ENCODE assay signal across 28 cellular contexts in the genomic region with DNA sequence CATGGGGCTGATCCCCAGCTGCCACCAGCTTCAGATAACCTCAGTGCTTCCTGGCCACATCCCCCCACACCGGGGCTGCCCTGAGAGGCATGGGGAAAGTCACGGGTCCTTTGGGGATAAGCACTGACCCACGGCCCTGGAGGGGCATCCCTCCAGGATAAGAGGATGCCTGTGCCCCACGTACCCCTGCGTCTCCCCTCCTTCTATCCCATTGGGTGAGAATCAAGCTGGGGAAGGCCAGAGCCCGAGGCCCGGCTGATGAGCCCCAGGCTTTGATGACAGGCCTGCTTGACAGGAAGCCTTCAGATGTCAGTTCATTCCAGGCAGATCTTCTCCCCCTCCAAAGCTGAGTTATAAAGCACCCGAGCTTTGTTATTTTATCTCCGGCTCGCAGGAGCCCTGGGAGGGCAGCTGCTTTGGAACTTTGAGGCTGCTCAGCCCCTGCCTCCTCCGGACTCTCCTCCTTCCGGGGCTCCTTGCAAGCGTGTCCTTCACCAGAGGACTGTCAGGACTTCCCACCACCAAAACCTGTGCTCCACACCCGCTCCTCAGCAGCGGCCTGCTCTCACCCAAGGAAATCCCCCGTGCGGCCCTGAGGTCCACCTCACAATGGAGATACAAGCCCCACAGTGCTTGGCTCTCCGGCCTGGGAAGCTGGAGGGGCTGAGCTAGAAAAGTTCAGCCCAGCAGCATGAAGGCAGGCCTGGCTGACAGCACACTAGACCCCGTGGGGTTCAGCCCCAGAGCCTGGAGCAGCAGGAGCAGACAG. TPM values are rescaled to one million over a fixed set of nuclear protein-coding genes. Genes with fewer than 3 reads are reported as not detected.
A peak's percentile ranks its signal among the peaks of the same experiment; 100 is the strongest.
DNase-seq lines count a peak whose midpoint lies in the region; ATAC-seq and TF ChIP-seq lines count a peak whose summit lies in the region.
"Had no signal": no experiment of that assay in that cellular context is flagged by ENCODE, and none has a peak within 500 bp of the region (broad histone marks: within the 10 kb centered on the region; RNA-seq: fewer than 3 reads in every experiment).

No MANE protein-coding gene starts in this region.

- no peaks in the 10 kb centered on the region for H3K27me3 ChIP-seq in WERI-Rb-1 (ENCODE audit: insufficient read depth, low read depth, severe bottlenecking)
- no peaks in the 10 kb centered on the region for H3K27me3 ChIP-seq in vagina
- H3K27me3 ChIP-seq: colonic mucosa, SJCRH30 had no signal

- intact Hi-C loops in vagina (cut with DNase I), result no loop called here

- H3K9me3 ChIP-seq in WERI-Rb-1 (ENCODE audit: severe bottlenecking) (peaks cover 5% of the 10 kb centered on the region), mesodermal cell (ENCODE audit: control insufficient read depth, low read length) (peaks cover 4% of the 10 kb centered on the region), vagina (no peaks in the 10 kb centered on the region)
- H3K9me3 ChIP-seq: colonic mucosa, HAP-1, SJCRH30 had no signal

- peaks cover under 1% of the 10 kb centered on the region for H3K36me3 ChIP-seq in WERI-Rb-1
- H3K36me3 ChIP-seq in mesodermal cell (ENCODE audit: control insufficient read depth, insufficient read depth, low read length), result no peaks in the 10 kb centered on the region
- no peaks in the 10 kb centered on the region for H3K36me3 ChIP-seq in vagina
- H3K36me3 ChIP-seq: colonic mucosa, HAP-1, SJCRH30 had no signal

- no peak overlapping the region for H3K4me3 ChIP-seq in WERI-Rb-1 (ENCODE audit: low read depth, low read length)
- H3K4me3 ChIP-seq in mesodermal cell (ENCODE audit: extremely low read depth, insufficient read depth, low read length, poor library complexity, severe bottlenecking), result no peak overlapping the region
- H3K4me3 ChIP-seq in vagina, result no peak overlapping the region
- H3K4me3 ChIP-seq: colonic mucosa, HAP-1, SJCRH30 had no signal

- H3K27ac ChIP-seq in WERI-Rb-1, result peak overlapping the region; percentile 45
- peak overlapping the region; percentile 3 for H3K27ac ChIP-seq in mesodermal cell (ENCODE audit: low read depth, low read length, severe bottlenecking)
- peak overlapping the region; percentile 39 for H3K27ac ChIP-seq in vagina
- H3K27ac ChIP-seq: colonic mucosa, epithelial cell of prostate, SJCRH30 had no signal

- 53 to 62% methylated on average over 13 to 15 of the region's 19 CpGs for WGBS in mesodermal cell (ENCODE audit: insufficient coverage in 2 of 2), 2 experiments

- DNase-seq in NCI-H82 (lab: John Stamatoyannopoulos, UW), result peak; percentile 19
- DNase-seq in NCI-H82 treated with DMSO at 0.1 percent for 48 hours (lab: John Stamatoyannopoulos, UW; ENCODE audit: unreplicated experiment), result no peak
- peak; percentile 56 for DNase-seq in WERI-Rb-1
- DNase-seq in vagina (ENCODE audit: extremely low spot score in 2 of 2), result no peak
- DNase-seq in hepatic stellate cell (ENCODE audit: low spot score), result no peak
- DNase-seq in activated CD4-positive, alpha-beta T cell treated with anti-CD3 and anti-CD28 coated beads, Interleukin-2, amount 50 U/mL, for 4 hours, result no peak
- DNase-seq: activated CD4-positive, alpha-beta T cell treated with anti-CD3 and anti-CD28 coated beads, Interleukin-2, amount 10 ng/mL, durations not matched to agents 24 days and 14 days; activated effector memory CD4-positive, alpha-beta T cell treated with anti-CD3 and anti-CD28 coated beads, Interleukin-2, amount 50 U/mL, for 16 hours; activated naive CD8-positive, alpha-beta T cell treated with anti-CD3 and anti-CD28 coated beads for 36 hours; activated T-cell treated with anti-CD3 and anti-CD28 coated beads, Interleukin-2, amount 50 U/mL, for 1 hour; aorta; CD4-positive, alpha-beta T cell; colonic mucosa; effector CD8-positive, alpha-beta T cell; hypothalamus; mesenchymal stem cell; NCI-H1417 treated with DMSO at 0.1 percent for 48 hours; NCI-H345; stimulated activated CD4-positive, alpha-beta T cell treated with anti-CD3 and anti-CD28 coated beads, Interleukin-4, amount 100 ng/mL, for 1 hour; SW 1271; T-helper 9 cell had no signal

- no peak for TF ChIP-seq POLR2A in vagina (IDR thresholded peaks at IDR 0.05)

- ATAC-seq in HG02938 (IDR thresholded peaks at IDR 0.05; ENCODE audit: unreplicated experiment), result no peak
- ATAC-seq: left lobe of liver, sciatic nerve had no signal

- H3K4me1 ChIP-seq in mesodermal cell (ENCODE audit: control insufficient read depth, insufficient read depth, low read length, poor library complexity, severe bottlenecking), result peaks cover 13% of the 10 kb centered on the region
- H3K4me1 ChIP-seq in vagina, result peaks cover 12% of the 10 kb centered on the region
- H3K4me1 ChIP-seq: colonic mucosa, HAP-1, SJCRH30 had no signal

- TF ChIP-seq CTCF in WERI-Rb-1 (IDR thresholded peaks at IDR 0.05; ENCODE audit: low read depth, low read length) (no peak), vagina (IDR thresholded peaks at IDR 0.05) (no peak)

RNA-seq across cellular contexts. Expression of a gene that starts 33.8 kb away (rescaled TPM):
- polyA plus RNA-seq in mesodermal cell (2013, experiment 1 of 2), result 1.7 TPM
- 1.8 TPM for polyA plus RNA-seq in mesodermal cell (2013, experiment 2 of 2)
- 0.98 TPM for total RNA-seq in vagina
- total RNA-seq: activated naive CD8-positive, alpha-beta T cell treated with anti-CD3 and anti-CD28 coated beads for 36 hours; CD4-positive, alpha-beta T cell had no signal

Comparison
In these comparisons a context has a peak if more than half of its experiments do, and no peak if none do; other contexts are left out.
1. DNase-seq: peak in NCI-H82 (single experiment) and WERI-Rb-1 (single experiment); none in NCI-H82 treated with DMSO at 0.1 percent for 48 hours (single experiment), vagina (0 of 2), hepatic stellate cell (single experiment) and activated CD4-positive, alpha-beta T cell treated with anti-CD3 and anti-CD28 coated beads, Interleukin-2, amount 50 U/mL, for 4 hours (0 of 2).
2. Peak in every context shown above with its lines, with median percentiles within 50 percentile points of each other: H3K27ac ChIP-seq.